ENCODE assay signal across 20 cellular contexts in genomic region chr2:68429311-68429826, GRCh38. TPM values are rescaled to one million over a fixed set of nuclear protein-coding genes. Genes with fewer than 3 reads are reported as not detected.
DNase-seq lines count a peak whose midpoint lies in the region; ATAC-seq, FAIRE-seq and TF ChIP-seq lines count a peak whose summit lies in the region.
"Had no signal": no experiment of that assay in that cellular context is flagged by ENCODE, and none has a peak within 500 bp of the region (broad histone marks: within the 10 kb centered on the region; RNA-seq: fewer than 3 reads in every experiment).

No MANE protein-coding gene starts in this region.

- intact Hi-C loops in uterus (cut with DNase I; ENCODE audit: low total_unique reads) = no loop called here

- H3K4me3 ChIP-seq in bronchial epithelial cell (ENCODE audit: low read depth, low read length) (no peak overlapping the region), fibroblast of villous mesenchyme (ENCODE audit: low read depth, low read length) (no peak overlapping the region), uterus (no peak overlapping the region)
- H3K4me3 ChIP-seq: GM23248 had no signal

- no peak for TF ChIP-seq CTCF in bronchial epithelial cell (IDR thresholded peaks at IDR 0.05; ENCODE audit: insufficient read depth, low read length, severe bottlenecking)
- no peak for TF ChIP-seq CTCF in fibroblast of villous mesenchyme (IDR thresholded peaks at IDR 0.05; ENCODE audit: insufficient read depth, low read depth, low read length)
- no peak for TF ChIP-seq CTCF in uterus (IDR thresholded peaks at IDR 0.05)

- DNase-seq in ELR (ENCODE audit: low read depth) (peak; percentile 14), NCI-H2227 treated with DMSO at 0.1 percent for 48 hours (lab: John Stamatoyannopoulos, UW) (peak; percentile 41), bronchial epithelial cell (ENCODE audit: low read depth) (peak; percentile 26), fibroblast of villous mesenchyme (ENCODE audit: low read depth) (peak; percentile 47), uterus (no peak), NCI-H1105 (lab: John Stamatoyannopoulos, UW) (no peak)
- DNase-seq in T-helper 2 cell treated with Interferon-gamma antibody and Interleukin-4, amounts not matched to agents 5 μg/mL and 100 μg/mL, for 36 hours (ENCODE audit: low spot score) = no peak
- DNase-seq: AML-193, DMS 273 treated with DMSO at 0.1 percent for 48 hours, DND-41, GDM1, GM23248, NCI-H1105 treated with DMSO at 0.1 percent for 48 hours, NCI-H1694, NCI-H526, SW 1271 had no signal

- H3K27me3 ChIP-seq in bronchial epithelial cell (ENCODE audit: control insufficient read depth, insufficient read depth, low read length) = no peaks in the 10 kb centered on the region
- no peaks in the 10 kb centered on the region for H3K27me3 ChIP-seq in uterus

- no peak overlapping the region for H3K27ac Mint-ChIP-seq in T-helper 2 cell treated with Interferon-gamma antibody and Interleukin-4, amounts not matched to agents 5 μg/mL and 100 μg/mL, for 36 hours

- no peak overlapping the region for H3K27ac ChIP-seq in uterus
- H3K27ac ChIP-seq: GM23248 had no signal

- no peaks in the 10 kb centered on the region for H3K36me3 ChIP-seq in bronchial epithelial cell (ENCODE audit: control insufficient read depth, insufficient read depth, low read length)
- no peaks in the 10 kb centered on the region for H3K36me3 ChIP-seq in uterus

- FAIRE-seq in bronchial epithelial cell (lab: Jason Lieb, UNC) = no peak

- TF ChIP-seq POLR2A in uterus (IDR thresholded peaks at IDR 0.05) = no peak

- peaks cover 4% of the 10 kb centered on the region for H3K27me3 Mint-ChIP-seq in T-helper 2 cell treated with Interferon-gamma antibody and Interleukin-4, amounts not matched to agents 5 μg/mL and 100 μg/mL, for 36 hours (ENCODE audit: low read depth)

- H3K9me3 ChIP-seq in uterus = no peaks in the 10 kb centered on the region

- no peaks in the 10 kb centered on the region for H3K36me3 Mint-ChIP-seq in T-helper 2 cell treated with Interferon-gamma antibody and Interleukin-4, amounts not matched to agents 5 μg/mL and 100 μg/mL, for 36 hours (ENCODE audit: low read depth)

- no peaks in the 10 kb centered on the region for H3K4me1 ChIP-seq in uterus

- H3K4me1 Mint-ChIP-seq in T-helper 2 cell treated with Interferon-gamma antibody and Interleukin-4, amounts not matched to agents 5 μg/mL and 100 μg/mL, for 36 hours (ENCODE audit: low read depth) = peaks cover 2% of the 10 kb centered on the region

- ATAC-seq in SK-N-SH treated with all-trans-retinoic acid at 6 μM for 48 hours = no peak
- ATAC-seq: HCT116, Right ventricle myocardium inferior had no signal

- no peaks in the 10 kb centered on the region for H3K9me3 Mint-ChIP-seq in T-helper 2 cell treated with Interferon-gamma antibody and Interleukin-4, amounts not matched to agents 5 μg/mL and 100 μg/mL, for 36 hours

- no peak overlapping the region for H3K4me3 Mint-ChIP-seq in T-helper 2 cell treated with Interferon-gamma antibody and Interleukin-4, amounts not matched to agents 5 μg/mL and 100 μg/mL, for 36 hours
- H3K4me3 Mint-ChIP-seq: CD14-positive monocyte had no signal

TF ChIP-seq in SK-N-SH treated with all-trans-retinoic acid at 6 μM for 48 hours, 23 proteins besides CTCF, POLR2A, EP300 and RAD21:
- no peak for TF ChIP-seq ZFP3 (CRISPR knock-in tag; IDR thresholded peaks at IDR 0.05)
- TF ChIP-seq ZNF8 (CRISPR knock-in tag; IDR thresholded peaks at IDR 0.05) = no peak
- TF ChIP-seq POU6F1 (CRISPR knock-in tag; IDR thresholded peaks at IDR 0.05; ENCODE audit: borderline replicate concordance, low read depth) = no peak
- no peak for TF ChIP-seq PATZ1 (CRISPR knock-in tag; IDR thresholded peaks at IDR 0.05; ENCODE audit: borderline replicate concordance)
- TF ChIP-seq ZFP30 (CRISPR knock-in tag; IDR thresholded peaks at IDR 0.05) = no peak
TF ChIP-seq in SK-N-SH treated with all-trans-retinoic acid at 6 μM for 48 hours: peak in this region for 0.

RNA-seq across cellular contexts. Expression of gene FBXO48, which starts 37.7 kb away (rescaled TPM):
- total RNA-seq in bronchial epithelial cell (0.26 and 0.64 TPM in 2 replicates), fibroblast of villous mesenchyme (0.32 and 0.86 TPM in 2 replicates), uterus (1 to 10 TPM in 2 of 4 donors, under 1 TPM in 1, not detected in 1; 0.55 to 6.8 (median 1.5) TPM)

RNA-seq across cellular contexts. Expression of gene APLF, which starts 38.0 kb away (rescaled TPM):
- total RNA-seq in bronchial epithelial cell (4.2 and 6.1 TPM in 2 replicates), fibroblast of villous mesenchyme (6.4 and 8.6 TPM in 2 replicates), uterus (10 to 100 TPM; 11.3 to 25.9 (median 17.1) TPM)

Comparison
In these comparisons a context has a peak if more than half of its experiments do, and no peak if none do; other contexts are left out.
1. DNase-seq: peak in ELR (single experiment), NCI-H2227 treated with DMSO at 0.1 percent for 48 hours (single experiment), bronchial epithelial cell (single experiment) and fibroblast of villous mesenchyme (single experiment); none in uterus (0 of 2), T-helper 2 cell treated with Interferon-gamma antibody and Interleukin-4, amounts not matched to agents 5 μg/mL and 100 μg/mL, for 36 hours (single experiment) and NCI-H1105 (single experiment).